Comparison of ENCODE assay signal across 1 cellular context in the genomic region with DNA sequence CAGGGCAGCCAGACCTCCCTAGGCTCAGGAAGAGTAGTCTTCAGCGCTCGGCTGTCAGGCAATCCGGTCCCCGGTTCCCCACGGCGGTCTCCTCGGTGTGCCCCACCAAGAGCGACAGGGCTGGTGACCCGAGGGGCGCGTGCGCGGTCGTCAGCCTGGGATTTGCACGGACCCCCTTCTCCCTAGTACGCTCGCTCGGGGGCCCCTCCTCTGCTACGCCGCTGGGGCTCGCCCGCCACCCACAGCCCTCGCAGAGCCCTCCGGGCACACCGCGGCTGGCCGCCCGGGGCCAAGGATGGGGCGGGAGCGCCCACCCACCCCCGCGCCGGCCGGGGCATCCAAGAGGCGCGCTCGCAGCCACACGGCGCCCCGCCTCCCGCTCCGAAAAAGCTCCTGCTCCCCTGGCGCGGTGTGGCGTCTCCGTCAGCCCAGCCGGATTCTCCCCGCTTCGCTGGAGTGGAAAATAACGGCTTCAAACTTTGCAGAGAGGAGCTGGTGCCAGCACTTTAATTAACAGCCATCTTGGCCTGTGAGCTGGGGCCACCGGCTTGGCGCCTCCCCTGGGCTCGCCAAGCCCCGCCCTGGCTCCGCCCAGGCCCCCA.
TF ChIP-seq lines count a peak whose summit lies in the region.

No MANE protein-coding gene starts in this region.

TF ChIP-seq in H1, 55 proteins besides CTCF, POLR2A, EP300 and RAD21 (continued from another document):
- TF ChIP-seq, protein P1, sequence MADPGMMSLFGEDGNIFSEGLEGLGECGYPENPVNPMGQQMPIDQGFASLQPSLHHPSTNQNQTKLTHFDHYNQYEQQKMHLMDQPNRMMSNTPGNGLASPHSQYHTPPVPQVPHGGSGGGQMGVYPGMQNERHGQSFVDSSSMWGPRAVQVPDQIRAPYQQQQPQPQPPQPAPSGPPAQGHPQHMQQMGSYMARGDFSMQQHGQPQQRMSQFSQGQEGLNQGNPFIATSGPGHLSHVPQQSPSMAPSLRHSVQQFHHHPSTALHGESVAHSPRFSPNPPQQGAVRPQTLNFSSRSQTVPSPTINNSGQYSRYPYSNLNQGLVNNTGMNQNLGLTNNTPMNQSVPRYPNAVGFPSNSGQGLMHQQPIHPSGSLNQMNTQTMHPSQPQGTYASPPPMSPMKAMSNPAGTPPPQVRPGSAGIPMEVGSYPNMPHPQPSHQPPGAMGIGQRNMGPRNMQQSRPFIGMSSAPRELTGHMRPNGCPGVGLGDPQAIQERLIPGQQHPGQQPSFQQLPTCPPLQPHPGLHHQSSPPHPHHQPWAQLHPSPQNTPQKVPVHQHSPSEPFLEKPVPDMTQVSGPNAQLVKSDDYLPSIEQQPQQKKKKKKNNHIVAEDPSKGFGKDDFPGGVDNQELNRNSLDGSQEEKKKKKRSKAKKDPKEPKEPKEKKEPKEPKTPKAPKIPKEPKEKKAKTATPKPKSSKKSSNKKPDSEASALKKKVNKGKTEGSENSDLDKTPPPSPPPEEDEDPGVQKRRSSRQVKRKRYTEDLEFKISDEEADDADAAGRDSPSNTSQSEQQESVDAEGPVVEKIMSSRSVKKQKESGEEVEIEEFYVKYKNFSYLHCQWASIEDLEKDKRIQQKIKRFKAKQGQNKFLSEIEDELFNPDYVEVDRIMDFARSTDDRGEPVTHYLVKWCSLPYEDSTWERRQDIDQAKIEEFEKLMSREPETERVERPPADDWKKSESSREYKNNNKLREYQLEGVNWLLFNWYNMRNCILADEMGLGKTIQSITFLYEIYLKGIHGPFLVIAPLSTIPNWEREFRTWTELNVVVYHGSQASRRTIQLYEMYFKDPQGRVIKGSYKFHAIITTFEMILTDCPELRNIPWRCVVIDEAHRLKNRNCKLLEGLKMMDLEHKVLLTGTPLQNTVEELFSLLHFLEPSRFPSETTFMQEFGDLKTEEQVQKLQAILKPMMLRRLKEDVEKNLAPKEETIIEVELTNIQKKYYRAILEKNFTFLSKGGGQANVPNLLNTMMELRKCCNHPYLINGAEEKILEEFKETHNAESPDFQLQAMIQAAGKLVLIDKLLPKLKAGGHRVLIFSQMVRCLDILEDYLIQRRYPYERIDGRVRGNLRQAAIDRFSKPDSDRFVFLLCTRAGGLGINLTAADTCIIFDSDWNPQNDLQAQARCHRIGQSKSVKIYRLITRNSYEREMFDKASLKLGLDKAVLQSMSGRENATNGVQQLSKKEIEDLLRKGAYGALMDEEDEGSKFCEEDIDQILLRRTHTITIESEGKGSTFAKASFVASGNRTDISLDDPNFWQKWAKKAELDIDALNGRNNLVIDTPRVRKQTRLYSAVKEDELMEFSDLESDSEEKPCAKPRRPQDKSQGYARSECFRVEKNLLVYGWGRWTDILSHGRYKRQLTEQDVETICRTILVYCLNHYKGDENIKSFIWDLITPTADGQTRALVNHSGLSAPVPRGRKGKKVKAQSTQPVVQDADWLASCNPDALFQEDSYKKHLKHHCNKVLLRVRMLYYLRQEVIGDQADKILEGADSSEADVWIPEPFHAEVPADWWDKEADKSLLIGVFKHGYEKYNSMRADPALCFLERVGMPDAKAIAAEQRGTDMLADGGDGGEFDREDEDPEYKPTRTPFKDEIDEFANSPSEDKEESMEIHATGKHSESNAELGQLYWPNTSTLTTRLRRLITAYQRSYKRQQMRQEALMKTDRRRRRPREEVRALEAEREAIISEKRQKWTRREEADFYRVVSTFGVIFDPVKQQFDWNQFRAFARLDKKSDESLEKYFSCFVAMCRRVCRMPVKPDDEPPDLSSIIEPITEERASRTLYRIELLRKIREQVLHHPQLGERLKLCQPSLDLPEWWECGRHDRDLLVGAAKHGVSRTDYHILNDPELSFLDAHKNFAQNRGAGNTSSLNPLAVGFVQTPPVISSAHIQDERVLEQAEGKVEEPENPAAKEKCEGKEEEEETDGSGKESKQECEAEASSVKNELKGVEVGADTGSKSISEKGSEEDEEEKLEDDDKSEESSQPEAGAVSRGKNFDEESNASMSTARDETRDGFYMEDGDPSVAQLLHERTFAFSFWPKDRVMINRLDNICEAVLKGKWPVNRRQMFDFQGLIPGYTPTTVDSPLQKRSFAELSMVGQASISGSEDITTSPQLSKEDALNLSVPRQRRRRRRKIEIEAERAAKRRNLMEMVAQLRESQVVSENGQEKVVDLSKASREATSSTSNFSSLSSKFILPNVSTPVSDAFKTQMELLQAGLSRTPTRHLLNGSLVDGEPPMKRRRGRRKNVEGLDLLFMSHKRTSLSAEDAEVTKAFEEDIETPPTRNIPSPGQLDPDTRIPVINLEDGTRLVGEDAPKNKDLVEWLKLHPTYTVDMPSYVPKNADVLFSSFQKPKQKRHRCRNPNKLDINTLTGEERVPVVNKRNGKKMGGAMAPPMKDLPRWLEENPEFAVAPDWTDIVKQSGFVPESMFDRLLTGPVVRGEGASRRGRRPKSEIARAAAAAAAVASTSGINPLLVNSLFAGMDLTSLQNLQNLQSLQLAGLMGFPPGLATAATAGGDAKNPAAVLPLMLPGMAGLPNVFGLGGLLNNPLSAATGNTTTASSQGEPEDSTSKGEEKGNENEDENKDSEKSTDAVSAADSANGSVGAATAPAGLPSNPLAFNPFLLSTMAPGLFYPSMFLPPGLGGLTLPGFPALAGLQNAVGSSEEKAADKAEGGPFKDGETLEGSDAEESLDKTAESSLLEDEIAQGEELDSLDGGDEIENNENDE (IDR thresholded peaks at IDR 0.05; ENCODE audit: insufficient replicate concordance, low read length) = no peak
- no peak for TF ChIP-seq CBX5 (IDR thresholded peaks at IDR 0.05; ENCODE audit: low read depth, low read length)
- no peak for TF ChIP-seq JUN (IDR thresholded peaks at IDR 0.05; ENCODE audit: low read depth, low read length)
- no peak for TF ChIP-seq ZNF274 (IDR thresholded peaks at IDR 0.05; ENCODE audit: borderline replicate concordance, extremely low read depth, low read length)
- no peak for TF ChIP-seq BCL11A (IDR thresholded peaks at IDR 0.05; ENCODE audit: low read depth in 2 of 2, low read length in 2 of 2)
- TF ChIP-seq PHF8 (conservative IDR thresholded peaks at IDR 0.05; ENCODE audit: low read depth, low read length) = 0 out of 2 replicates have a peak, but pooled peaks have one; percentile 35
- no peak for TF ChIP-seq SIRT6 (IDR thresholded peaks at IDR 0.05; ENCODE audit: low read length)
- TF ChIP-seq, protein P2, sequence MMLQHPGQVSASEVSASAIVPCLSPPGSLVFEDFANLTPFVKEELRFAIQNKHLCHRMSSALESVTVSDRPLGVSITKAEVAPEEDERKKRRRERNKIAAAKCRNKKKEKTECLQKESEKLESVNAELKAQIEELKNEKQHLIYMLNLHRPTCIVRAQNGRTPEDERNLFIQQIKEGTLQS (IDR thresholded peaks at IDR 0.05; ENCODE audit: insufficient read depth, low read depth, low read length) = no peak
- no peak for TF ChIP-seq SIN3A (conservative IDR thresholded peaks at IDR 0.05 in 1 of 2, IDR thresholded peaks at IDR 0.05 in 1 of 2; ENCODE audit: low read depth in 1 of 2, low read length in 2 of 2)
- no peak for TF ChIP-seq ASH2L (IDR thresholded peaks at IDR 0.05; ENCODE audit: low read length)
- TF ChIP-seq, protein P3, sequence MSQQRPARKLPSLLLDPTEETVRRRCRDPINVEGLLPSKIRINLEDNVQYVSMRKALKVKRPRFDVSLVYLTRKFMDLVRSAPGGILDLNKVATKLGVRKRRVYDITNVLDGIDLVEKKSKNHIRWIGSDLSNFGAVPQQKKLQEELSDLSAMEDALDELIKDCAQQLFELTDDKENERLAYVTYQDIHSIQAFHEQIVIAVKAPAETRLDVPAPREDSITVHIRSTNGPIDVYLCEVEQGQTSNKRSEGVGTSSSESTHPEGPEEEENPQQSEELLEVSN (IDR thresholded peaks at IDR 0.05) = no peak
- no peak for TF ChIP-seq SRF (IDR thresholded peaks at IDR 0.05; ENCODE audit: low read depth, low read length)
- TF ChIP-seq TAF1 (IDR thresholded peaks at IDR 0.05; ENCODE audit: low read depth, low read length) = no peak
- no peak for TF ChIP-seq JUND (IDR thresholded peaks at IDR 0.05; ENCODE audit: low read length)
- no peak for TF ChIP-seq RNF2 (IDR thresholded peaks at IDR 0.05; ENCODE audit: borderline replicate concordance, low read depth, low read length, missing control alignments, poor library complexity, severe bottlenecking)
TF ChIP-seq in H1: peak in this region for 3.
